ENCODE assay signal across 10 cellular contexts in the genomic region with DNA sequence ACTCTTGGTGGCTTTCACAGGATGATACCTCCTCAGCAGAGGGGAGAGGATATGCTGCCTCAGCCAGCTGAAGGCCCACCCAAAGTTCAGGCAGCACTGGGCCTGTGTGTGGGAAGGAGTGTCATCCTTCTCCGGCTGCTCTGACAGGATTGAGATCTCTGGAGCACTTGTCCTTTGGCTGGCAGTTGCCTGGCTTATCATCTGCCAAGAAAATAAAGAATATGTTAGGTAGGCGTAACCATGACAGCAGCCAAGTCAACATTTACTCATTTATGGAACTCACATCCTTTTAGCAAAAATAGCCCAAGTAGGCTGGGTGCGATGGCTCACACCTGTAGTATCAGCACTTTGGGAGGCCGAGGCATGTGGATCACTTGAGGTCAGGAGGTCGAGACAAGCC.
A peak's percentile ranks its signal among the peaks of the same experiment; 100 is the strongest.
DNase-seq lines count a peak whose midpoint lies in the region; ATAC-seq, FAIRE-seq and TF ChIP-seq lines count a peak whose summit lies in the region.
"Had no signal": no experiment of that assay in that cellular context is flagged by ENCODE, and none has a peak within 500 bp of the region (broad histone marks: within the 10 kb centered on the region; RNA-seq: fewer than 3 reads in every experiment).

No MANE protein-coding gene starts in this region.

- in situ Hi-C loops in GM12878 (cut with MboI) = no loop called here

- ATAC-seq in Right ventricle myocardium inferior = peak; percentile 51
- peak; percentile 36; the same call in 1 of the 3 replicates for ATAC-seq in GM12878
- ATAC-seq in left colon = peak; percentile 35
- ATAC-seq in T-helper 17 cell = no peak

- SMC1A ChIA-PET in GM12878 (lab: Charles Lee; ENCODE audit: uncharacterized antibody, unreplicated experiment) = interaction anchor here (0.9 kb wide), 1 partner anchor 37 kb away, joined by 3 read pairs; no protein-coding TSS in a partner anchor

- no peak overlapping the region for H3K27ac Mint-ChIP-seq in T-helper 17 cell

- no peak for TF ChIP-seq CTCF in GM12878 (IDR thresholded peaks at IDR 0.05 in 2 of 3, conservative IDR thresholded peaks at IDR 0.05 in 1 of 3; ENCODE audit: control insufficient read depth in 2 of 3, extremely low read depth in 1 of 3, insufficient read depth in 1 of 3, low read depth in 3 of 3, low read length in 3 of 3)
- no peak for TF ChIP-seq CTCF in uterus (IDR thresholded peaks at IDR 0.05)
- no peak for TF ChIP-seq CTCF in spleen (IDR thresholded peaks at IDR 0.05 in 8 of 11, conservative IDR thresholded peaks at IDR 0.05 in 3 of 11)

- no peaks in the 10 kb centered on the region for H4K20me1 ChIP-seq in GM12878 (ENCODE audit: control insufficient read depth, insufficient read depth)
- H4K20me1 ChIP-seq: BLaER1 had no signal

- no peak overlapping the region for H3K4me3 Mint-ChIP-seq in T-helper 17 cell

- H3K36me3 Mint-ChIP-seq in T-helper 17 cell (ENCODE audit: low read depth) = no peaks in the 10 kb centered on the region

- RAD21 ChIA-PET in GM12878 (lab: Charles Lee; ENCODE audit: unreplicated experiment) = no interaction called here

- no peaks in the 10 kb centered on the region for H3K27me3 ChIP-seq in GM12878 (replicated peaks in 1 of 2; ENCODE audit: control insufficient read depth in 2 of 2, insufficient read depth in 2 of 2, low read length in 1 of 2)
- H3K27me3 ChIP-seq in uterus = no peaks in the 10 kb centered on the region
- no peaks in the 10 kb centered on the region for H3K27me3 ChIP-seq in spleen (replicated peaks in 1 of 7)
- H3K27me3 ChIP-seq: BLaER1, ovary had no signal

- TF ChIP-seq POLR2A in GM12878 (IDR thresholded peaks at IDR 0.05; ENCODE audit: low read depth, low read length) (no peak), uterus (IDR thresholded peaks at IDR 0.05) (no peak), spleen (IDR thresholded peaks at IDR 0.05) (no peak)

- H3K4me1 Mint-ChIP-seq in T-helper 17 cell = peaks cover 6% of the 10 kb centered on the region

- DNase-seq in Right ventricle myocardium inferior (ENCODE audit: missing footprints) = no peak
- no peak for DNase-seq in cardiac septum (ENCODE audit: low spot score)
- DNase-seq in GM12878 (ENCODE audit: low read depth, low spot score) = peak; percentile 21
- no peak for DNase-seq in left colon
- peak; percentile 62 to 66 for DNase-seq in uterus
- DNase-seq in T-helper 17 cell = no peak
- DNase-seq in spleen = no peak
- no peak for DNase-seq in iPS-NIHi7 (ENCODE audit: extremely low spot score)

- peaks cover 4% of the 10 kb centered on the region for H3K4me1 ChIP-seq in GM12878 (ENCODE audit: control insufficient read depth, insufficient read depth, low read length)
- H3K4me1 ChIP-seq in uterus = peaks cover 0 to 5% of the 10 kb centered on the region in 2 donors
- peaks cover 2 to 15% (median 12%) of the 10 kb centered on the region in 6 donors for H3K4me1 ChIP-seq in spleen

- no peak overlapping the region for H3K4me2 ChIP-seq in GM12878 (ENCODE audit: control insufficient read depth, insufficient read depth)
- H3K4me2 ChIP-seq: BLaER1 had no signal

- POLR2A ChIA-PET in GM12878 (lab: Charles Lee) = no interaction called here

- no peak overlapping the region for H3K4me3 ChIP-seq in GM12878
- no peak overlapping the region for H3K4me3 ChIP-seq in uterus
- H3K4me3 ChIP-seq in spleen = no peak overlapping the region
- H3K4me3 ChIP-seq: BLaER1, ovary had no signal

- H3K36me3 ChIP-seq in GM12878 (ENCODE audit: control insufficient read depth in 2 of 2, insufficient read depth in 2 of 2, low read length in 1 of 2) (peaks cover 0 to 4% of the 10 kb centered on the region in 2 experiments; a peak in 1 of 4 replicates), uterus (no peaks in the 10 kb centered on the region), spleen (no peaks in the 10 kb centered on the region)
- H3K36me3 ChIP-seq: ovary had no signal

- TF ChIP-seq EP300 in GM12878 (IDR thresholded peaks at IDR 0.05; ENCODE audit: borderline replicate concordance in 1 of 2, control insufficient read depth in 1 of 2, low read depth in 2 of 2, low read length in 2 of 2) = no peak

- TF ChIP-seq RAD21 in GM12878 (IDR thresholded peaks at IDR 0.05; ENCODE audit: insufficient read depth, low read depth, low read length) = no peak

- no peak overlapping the region for H3K9ac ChIP-seq in GM12878 (ENCODE audit: control insufficient read depth, insufficient read depth, low read length)
- H3K9ac ChIP-seq: BLaER1 had no signal

- H2AFZ ChIP-seq in GM12878 (ENCODE audit: control insufficient read depth, low read depth, low read length) = no peak overlapping the region

- intact Hi-C loops in Right ventricle myocardium inferior (cut with DNase I) (loop anchor here (5.0 kb wide), 3 partner anchors 35 to 70 kb away; partner anchors contain the start of gene PPFIBP1), cardiac septum (cut with DNase I) (no loop called here), GM12878 (cut with micrococcal nuclease; ENCODE audit: unreplicated experiment) (no loop called here), left colon (cut with DNase I, micrococcal nuclease) (no loop called here), uterus (cut with DNase I; ENCODE audit: low total_unique reads) (no loop called here), spleen (cut with DNase I; ENCODE audit: low total_unique reads) (no loop called here)

- H3K27ac ChIP-seq in GM12878 (ENCODE audit: control insufficient read depth, insufficient read depth) (no peak overlapping the region), uterus (peak overlapping the region; percentile 52 to 56), spleen (peak overlapping the region in 1 of 8 donors; percentile 31)
- H3K27ac ChIP-seq: BLaER1, ovary had no signal

- H3K27me3 Mint-ChIP-seq in T-helper 17 cell = no peaks in the 10 kb centered on the region

- no peak for FAIRE-seq in GM12878 (lab: Jason Lieb, UNC)

- BruUV-seq in GM12878 (replicated peaks; lab: Mats Ljungman, UMichigan) = no TSS peak

- no peaks in the 10 kb centered on the region for H3K79me2 ChIP-seq in GM12878 (ENCODE audit: control insufficient read depth, insufficient read depth, low read length)

- peaks cover 2% of the 10 kb centered on the region; the same call in 2 of the 3 replicates for H3K9me3 ChIP-seq in GM12878 (replicated peaks; ENCODE audit: control insufficient read depth, insufficient read depth, low read length)
- no peaks in the 10 kb centered on the region for H3K9me3 ChIP-seq in uterus
- H3K9me3 ChIP-seq in T-helper 17 cell (ENCODE audit: control insufficient read depth, low read length, poor library complexity, severe bottlenecking) = no peaks in the 10 kb centered on the region
- H3K9me3 ChIP-seq in spleen = peaks cover 0 to under 1% (median 0%) of the 10 kb centered on the region in 8 donors
- H3K9me3 ChIP-seq: ovary had no signal

- CTCF ChIA-PET in GM12878 (lab: Yijun Ruan, JAX) = no interaction called here

- 46% methylated on average over 5 of the region's 5 CpGs for WGBS in GM12878 (ENCODE audit: insufficient coverage, insufficient replicate concordance, low lambda C conversion rate, missing lambda C conversion rate)
- WGBS in spleen, 5 donors = 75 to 89% (median 81%) methylated on average over 5 of the region's 5 CpGs

TF ChIP-seq in GM12878, 131 proteins besides CTCF, POLR2A, EP300 and RAD21:
- peak; percentile 14; the same call in 1 of the 2 replicates for TF ChIP-seq RUNX3 (IDR thresholded peaks at IDR 0.05; ENCODE audit: low read length)
- no peak for TF ChIP-seq SMAD5 (IDR thresholded peaks at IDR 0.05; ENCODE audit: low read depth)
- TF ChIP-seq NR2F1 (conservative IDR thresholded peaks at IDR 0.05) = 0 out of 2 replicates have a peak, but pooled peaks have one; percentile 18
- TF ChIP-seq MEF2A (IDR thresholded peaks at IDR 0.05; ENCODE audit: insufficient read depth, low read depth, low read length) = peak; percentile 65; the same call in 1 of the 2 replicates
- 0 out of 2 replicates have a peak, but pooled peaks have one; percentile 25 for TF ChIP-seq JUNB (IDR thresholded peaks at IDR 0.05)
- TF ChIP-seq, protein P1, sequence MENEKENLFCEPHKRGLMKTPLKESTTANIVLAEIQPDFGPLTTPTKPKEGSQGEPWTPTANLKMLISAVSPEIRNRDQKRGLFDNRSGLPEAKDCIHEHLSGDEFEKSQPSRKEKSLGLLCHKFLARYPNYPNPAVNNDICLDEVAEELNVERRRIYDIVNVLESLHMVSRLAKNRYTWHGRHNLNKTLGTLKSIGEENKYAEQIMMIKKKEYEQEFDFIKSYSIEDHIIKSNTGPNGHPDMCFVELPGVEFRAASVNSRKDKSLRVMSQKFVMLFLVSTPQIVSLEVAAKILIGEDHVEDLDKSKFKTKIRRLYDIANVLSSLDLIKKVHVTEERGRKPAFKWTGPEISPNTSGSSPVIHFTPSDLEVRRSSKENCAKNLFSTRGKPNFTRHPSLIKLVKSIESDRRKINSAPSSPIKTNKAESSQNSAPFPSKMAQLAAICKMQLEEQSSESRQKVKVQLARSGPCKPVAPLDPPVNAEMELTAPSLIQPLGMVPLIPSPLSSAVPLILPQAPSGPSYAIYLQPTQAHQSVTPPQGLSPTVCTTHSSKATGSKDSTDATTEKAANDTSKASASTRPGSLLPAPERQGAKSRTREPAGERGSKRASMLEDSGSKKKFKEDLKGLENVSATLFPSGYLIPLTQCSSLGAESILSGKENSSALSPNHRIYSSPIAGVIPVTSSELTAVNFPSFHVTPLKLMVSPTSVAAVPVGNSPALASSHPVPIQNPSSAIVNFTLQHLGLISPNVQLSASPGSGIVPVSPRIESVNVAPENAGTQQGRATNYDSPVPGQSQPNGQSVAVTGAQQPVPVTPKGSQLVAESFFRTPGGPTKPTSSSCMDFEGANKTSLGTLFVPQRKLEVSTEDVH (IDR thresholded peaks at IDR 0.05; ENCODE audit: low read depth, partially characterized antibody) = no peak
- 0 out of 4 replicates have a peak, but pooled peaks of 1 of the 2 experiments have one; percentile 22 for TF ChIP-seq SRF (IDR thresholded peaks at IDR 0.05; ENCODE audit: low read depth in 2 of 2, low read length in 2 of 2)
- peak; percentile 58; the same call in 1 of the 2 replicates for TF ChIP-seq IRF4 (IDR thresholded peaks at IDR 0.05; ENCODE audit: low read depth, low read length)
- TF ChIP-seq ZNF384 (IDR thresholded peaks at IDR 0.05; ENCODE audit: borderline replicate concordance, low read depth, low read length) = no peak
- TF ChIP-seq TCF12 (IDR thresholded peaks at IDR 0.05; ENCODE audit: low read depth, low read length) = 0 out of 2 replicates have a peak, but pooled peaks have one; percentile 14
- TF ChIP-seq, protein P2, sequence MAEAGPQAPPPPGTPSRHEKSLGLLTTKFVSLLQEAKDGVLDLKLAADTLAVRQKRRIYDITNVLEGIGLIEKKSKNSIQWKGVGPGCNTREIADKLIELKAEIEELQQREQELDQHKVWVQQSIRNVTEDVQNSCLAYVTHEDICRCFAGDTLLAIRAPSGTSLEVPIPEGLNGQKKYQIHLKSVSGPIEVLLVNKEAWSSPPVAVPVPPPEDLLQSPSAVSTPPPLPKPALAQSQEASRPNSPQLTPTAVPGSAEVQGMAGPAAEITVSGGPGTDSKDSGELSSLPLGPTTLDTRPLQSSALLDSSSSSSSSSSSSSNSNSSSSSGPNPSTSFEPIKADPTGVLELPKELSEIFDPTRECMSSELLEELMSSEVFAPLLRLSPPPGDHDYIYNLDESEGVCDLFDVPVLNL (IDR thresholded peaks at IDR 0.05; ENCODE audit: low read depth, low read length) = no peak

Comparison
In these comparisons a context has a peak if more than half of its experiments do, and no peak if none do; other contexts are left out.
1. DNase-seq: peak in GM12878 (single experiment) and uterus (2 of 2); none in Right ventricle myocardium inferior (single experiment), cardiac septum (single experiment), left colon (0 of 2), T-helper 17 cell (0 of 3), spleen (single experiment) and iPS-NIHi7 (single experiment).